Comparison of ENCODE assay signal across 10 cellular contexts in genomic region chr18:23982154-23983071, GRCh38. TPM values are rescaled to one million over a fixed set of nuclear protein-coding genes. Genes with fewer than 3 reads are reported as not detected.
DNase-seq lines count a peak whose midpoint lies in the region; ATAC-seq, FAIRE-seq and TF ChIP-seq lines count a peak whose summit lies in the region.
"Had no signal": no experiment of that assay in that cellular context is flagged by ENCODE, and none has a peak within 500 bp of the region (broad histone marks: within the 10 kb centered on the region; RNA-seq: fewer than 3 reads in every experiment).

No MANE protein-coding gene starts in this region.

- no peak for DNase-seq in GM12891 (ENCODE audit: insufficient read length, low spot score)
- DNase-seq in adipocyte (ENCODE audit: low read depth) = peak; percentile 82
- DNase-seq in iris pigment epithelial cell (ENCODE audit: low read depth) = peak; percentile 79
- no peak for DNase-seq in MCF 10A (ENCODE audit: unreplicated experiment)
- no peak for DNase-seq in CD1c-positive myeloid dendritic cell (ENCODE audit: extremely low spot score)
- no peak for DNase-seq in mammary epithelial cell
- DNase-seq: activated CD4-positive, alpha-beta memory T cell treated with anti-CD3 and anti-CD28 coated beads for 36 hours had no signal

- H3K9me3 ChIP-seq in adipocyte (ENCODE audit: control insufficient read depth, low read length) = no peaks in the 10 kb centered on the region
- no peaks in the 10 kb centered on the region for H3K9me3 ChIP-seq in skeletal muscle satellite cell (replicated peaks; ENCODE audit: low read length)
- H3K9me3 ChIP-seq in mammary epithelial cell (replicated peaks; ENCODE audit: insufficient read depth, low read length) = no peaks in the 10 kb centered on the region

- no peaks in the 10 kb centered on the region for H3K79me2 ChIP-seq in mammary epithelial cell (ENCODE audit: insufficient read depth, low read length)

- peak overlapping the region; percentile 44 for H3K9ac ChIP-seq in adipocyte (ENCODE audit: low read length)
- H3K9ac ChIP-seq in skeletal muscle satellite cell (ENCODE audit: low read depth, low read length) = peak overlapping the region; percentile 26
- no peak overlapping the region for H3K9ac ChIP-seq in mammary epithelial cell (ENCODE audit: insufficient read depth, low read length)
- H3K9ac ChIP-seq: KMS-11 had no signal

- H3K4me3 Mint-ChIP-seq in MCF 10A (ENCODE audit: unreplicated experiment) = no peak overlapping the region
- H3K4me3 Mint-ChIP-seq: activated CD4-positive, alpha-beta memory T cell treated with anti-CD3 and anti-CD28 coated beads for 36 hours had no signal

- no peak for TF ChIP-seq CTCF in MCF 10A (IDR thresholded peaks at IDR 0.05; ENCODE audit: unreplicated experiment)
- no peak for TF ChIP-seq CTCF in mammary epithelial cell (conservative IDR thresholded peaks at IDR 0.05 in 1 of 2, IDR thresholded peaks at IDR 0.05 in 1 of 2; ENCODE audit: extremely low read depth in 1 of 2, insufficient read depth in 1 of 2, low read depth in 1 of 2, low read length in 2 of 2)

- no peak for ATAC-seq in HG02870 (IDR thresholded peaks at IDR 0.05; ENCODE audit: unreplicated experiment)

- TF ChIP-seq POLR2A in GM12891 (IDR thresholded peaks at IDR 0.05; ENCODE audit: low read depth, low read length) = no peak

- CTCF ChIA-PET in MCF 10A (lab: Yijun Ruan, JAX) = interaction anchor here (1.3 kb wide), 1 partner anchor 137 kb away, joined by 3 read pairs; no protein-coding TSS in a partner anchor
- CTCF ChIA-PET in mammary epithelial cell (lab: Charles Lee; ENCODE audit: low non-redundant PET) = no interaction called here

- H3K27me3 ChIP-seq in adipocyte (replicated peaks; ENCODE audit: control insufficient read depth, insufficient read depth, low read length) = no peaks in the 10 kb centered on the region
- H3K27me3 ChIP-seq in skeletal muscle satellite cell (ENCODE audit: control insufficient read depth, insufficient read depth, low read length) = no peaks in the 10 kb centered on the region
- no peaks in the 10 kb centered on the region for H3K27me3 ChIP-seq in mammary epithelial cell (ENCODE audit: insufficient read depth, low read length)

- no peak overlapping the region for H2AFZ ChIP-seq in mammary epithelial cell (ENCODE audit: low read depth, low read length)

- no peak overlapping the region for H3K27ac ChIP-seq in mammary epithelial cell (ENCODE audit: insufficient read depth, low read depth, low read length)
- H3K27ac ChIP-seq: KMS-11 had no signal

- H3K36me3 ChIP-seq in adipocyte (ENCODE audit: control insufficient read depth, insufficient read depth, low read length, severe bottlenecking) (no peaks in the 10 kb centered on the region), skeletal muscle satellite cell (ENCODE audit: insufficient read depth, low read length) (no peaks in the 10 kb centered on the region), mammary epithelial cell (ENCODE audit: insufficient read depth, low read length) (no peaks in the 10 kb centered on the region)

- peak; percentile 82 for FAIRE-seq in GM12891 (lab: Jason Lieb, UNC)

- H3K4me1 ChIP-seq in adipocyte (ENCODE audit: control insufficient read depth, insufficient read depth, low read length) = peaks cover 26% of the 10 kb centered on the region
- peaks cover 18% of the 10 kb centered on the region for H3K4me1 ChIP-seq in skeletal muscle satellite cell (ENCODE audit: control insufficient read depth, insufficient read depth, low read length)
- no peaks in the 10 kb centered on the region for H3K4me1 ChIP-seq in mammary epithelial cell (ENCODE audit: insufficient read depth, low read length)

- 86% methylated on average over 17 of the region's 17 CpGs for WGBS in mammary epithelial cell (ENCODE audit: low coverage, missing lambda C conversion rate)

- no peaks in the 10 kb centered on the region for H4K20me1 ChIP-seq in mammary epithelial cell (ENCODE audit: insufficient read depth, low read length)

- no peaks in the 10 kb centered on the region for H3K27me3 Mint-ChIP-seq in MCF 10A (ENCODE audit: insufficient read depth, unreplicated experiment)

- intact Hi-C loops in MCF 10A (cut with micrococcal nuclease) (no loop called here), mammary epithelial cell (cut with micrococcal nuclease) (no loop called here)

- dilution Hi-C loops in mammary epithelial cell (cut with HindIII; ENCODE audit: low sequenced_read_pairs) = no loop called here

- peak overlapping the region; percentile 70 for H3K4me2 ChIP-seq in skeletal muscle satellite cell (ENCODE audit: low read length)
- no peak overlapping the region for H3K4me2 ChIP-seq in mammary epithelial cell (ENCODE audit: insufficient read depth, low read depth, low read length)
- H3K4me2 ChIP-seq: KMS-11 had no signal

- H3K36me3 Mint-ChIP-seq in MCF 10A (ENCODE audit: insufficient read depth, unreplicated experiment) = no peaks in the 10 kb centered on the region

- peak overlapping the region; percentile 59 for H3K4me3 ChIP-seq in adipocyte (ENCODE audit: low read length)
- peak overlapping the region; percentile 41 for H3K4me3 ChIP-seq in skeletal muscle satellite cell (ENCODE audit: low read length)
- H3K4me3 ChIP-seq in mammary epithelial cell (replicated peaks in 1 of 3; ENCODE audit: insufficient read depth in 1 of 3, low read depth in 2 of 3, low read length in 3 of 3) = no peak overlapping the region

- H3K27ac Mint-ChIP-seq in MCF 10A (ENCODE audit: low read depth, unreplicated experiment) = no peak overlapping the region
- H3K27ac Mint-ChIP-seq: activated CD4-positive, alpha-beta memory T cell treated with anti-CD3 and anti-CD28 coated beads for 36 hours had no signal

- BruUV-seq in MCF 10A (replicated peaks; lab: Mats Ljungman, UMichigan) = no TSS peak
- no TSS peak for BruUV-seq in mammary epithelial cell (replicated peaks; lab: Mats Ljungman, UMichigan)

- H3K4me1 Mint-ChIP-seq in MCF 10A (ENCODE audit: insufficient read depth, unreplicated experiment) = no peaks in the 10 kb centered on the region

- in situ Hi-C loops in mammary epithelial cell (cut with MboI; ENCODE audit: low sequenced_read_pairs in 2 of 2) = no loop called here

- POLR2A ChIA-PET in MCF 10A (lab: Yijun Ruan, JAX) = interaction anchor here (0.9 to 1.1 kb wide), 2 partner anchors 9 to 17 kb away, joined by 3 read pairs; no protein-coding TSS in a partner anchor

- H3K9me3 Mint-ChIP-seq in MCF 10A (ENCODE audit: unreplicated experiment) = no peaks in the 10 kb centered on the region
- H3K9me3 Mint-ChIP-seq: activated CD4-positive, alpha-beta memory T cell treated with anti-CD3 and anti-CD28 coated beads for 36 hours had no signal

TF ChIP-seq in GM12891, 5 proteins besides CTCF, POLR2A, EP300 and RAD21:
- TF ChIP-seq TAF1 (IDR thresholded peaks at IDR 0.05; ENCODE audit: low read depth, low read length) (no peak), POLR2AphosphoS5 (IDR thresholded peaks at IDR 0.05; ENCODE audit: low read depth, low read length) (no peak), SPI1 (IDR thresholded peaks at IDR 0.05; ENCODE audit: low read depth, low read length) (no peak), PAX5 (IDR thresholded peaks at IDR 0.05; ENCODE audit: insufficient read depth, low read length, severe bottlenecking) (no peak), POU2F2 (IDR thresholded peaks at IDR 0.05; ENCODE audit: low read depth, low read length) (no peak)
TF ChIP-seq in GM12891: peak in this region for 0.

RNA-seq across cellular contexts. Expression of gene TTC39C, which starts 32.1 kb away (rescaled TPM):
- 62.5 TPM for polyA plus RNA-seq in GM12891 (2012; ENCODE audit: low read depth, missing spikeins)
- total RNA-seq in skeletal muscle satellite cell (2012; rRNA removed) = 14.0 and 15.2 TPM in 2 replicates
- total RNA-seq in MCF 10A (2022) (11.4 and 12.9 TPM in 2 replicates), mammary epithelial cell (10 to 100 TPM; 12.0 to 31.0 TPM)
- polyA plus RNA-seq in mammary epithelial cell = 16.4 TPM
- 44.2 TPM for polyA minus RNA-seq in mammary epithelial cell

Comparison
In these comparisons a context has a peak if more than half of its experiments do, and no peak if none do; other contexts are left out.
1. DNase-seq: peak in adipocyte (single experiment) and iris pigment epithelial cell (single experiment); none in GM12891 (single experiment), MCF 10A (single experiment), CD1c-positive myeloid dendritic cell (single experiment) and mammary epithelial cell (single experiment).
2. H3K4me3 ChIP-seq: peak in adipocyte (single experiment) and skeletal muscle satellite cell (single experiment); none in mammary epithelial cell (0 of 3).